In genomic region chr22:40388231-40388630, GRCh38 we compare ENCODE assay signal across 21 cellular contexts. TPM values are rescaled to one million over a fixed set of nuclear protein-coding genes. Genes with fewer than 3 reads are reported as not detected.
A peak's percentile ranks its signal among the peaks of the same experiment; 100 is the strongest.
DNase-seq lines count a peak whose midpoint lies in the region; ATAC-seq and TF ChIP-seq lines count a peak whose summit lies in the region.
"Had no signal": no experiment of that assay in that cellular context is flagged by ENCODE, and none has a peak within 500 bp of the region (broad histone marks: within the 10 kb centered on the region; RNA-seq: fewer than 3 reads in every experiment).

No MANE protein-coding gene starts in this region.

- peaks cover 0 to 4% of the 10 kb centered on the region in 2 donors for H3K36me3 Mint-ChIP-seq in activated T-cell treated with anti-CD3 and anti-CD28 coated beads, Interleukin-2, amount 50 U/mL, for 72 hours (ENCODE audit: insufficient read depth in 2 of 2)
- peaks cover 14% of the 10 kb centered on the region for H3K36me3 Mint-ChIP-seq in activated T-cell treated with anti-CD3 and anti-CD28 coated beads, Interleukin-2, amount 50 U/mL, for 4 hours (ENCODE audit: insufficient read depth)
- peaks cover 27% of the 10 kb centered on the region for H3K36me3 Mint-ChIP-seq in activated B cell treated with CpG ODN at 0.5 μM for 24 hours (ENCODE audit: low read depth)
- peaks cover 11 to 18% of the 10 kb centered on the region in 2 donors for H3K36me3 Mint-ChIP-seq in naive B cell

- in situ Hi-C loops in transverse colon (cut with MboI; ENCODE audit: low pct_ligation_motif_present in 1 of 4, low pct_unique_long_range_greater_than_20kb in 1 of 4, low sequenced_read_pairs in 3 of 4), result no loop called here

- no peaks in the 10 kb centered on the region for H3K27me3 Mint-ChIP-seq in activated T-cell treated with anti-CD3 and anti-CD28 coated beads, Interleukin-2, amount 50 U/mL, for 72 hours (ENCODE audit: low read depth)
- no peaks in the 10 kb centered on the region for H3K27me3 Mint-ChIP-seq in activated T-cell treated with anti-CD3 and anti-CD28 coated beads, Interleukin-2, amount 50 U/mL, for 4 hours (ENCODE audit: low read depth)
- H3K27me3 Mint-ChIP-seq in activated B cell treated with CpG ODN at 0.5 μM for 24 hours (no peaks in the 10 kb centered on the region), naive B cell (no peaks in the 10 kb centered on the region)

- TF ChIP-seq CTCF in activated B cell treated with CpG ODN at 0.5 μM for 24 hours (IDR thresholded peaks at IDR 0.05) (no peak), transverse colon (IDR thresholded peaks at IDR 0.05) (no peak), GM20000 (IDR thresholded peaks at IDR 0.05; ENCODE audit: extremely low read depth, missing control alignments) (no peak)

- no peak for TF ChIP-seq EP300 in transverse colon (IDR thresholded peaks at IDR 0.05; ENCODE audit: low read depth)

- no peaks in the 10 kb centered on the region for H3K9me3 Mint-ChIP-seq in activated T-cell treated with anti-CD3 and anti-CD28 coated beads, Interleukin-2, amount 50 U/mL, for 72 hours
- no peaks in the 10 kb centered on the region for H3K9me3 Mint-ChIP-seq in activated T-cell treated with anti-CD3 and anti-CD28 coated beads, Interleukin-2, amount 50 U/mL, for 4 hours
- H3K9me3 Mint-ChIP-seq in activated B cell treated with CpG ODN at 0.5 μM for 24 hours, result no peaks in the 10 kb centered on the region
- H3K9me3 Mint-ChIP-seq in naive B cell, result no peaks in the 10 kb centered on the region
- H3K9me3 Mint-ChIP-seq: CD14-positive monocyte had no signal

- no peaks in the 10 kb centered on the region for H3K36me3 ChIP-seq in transverse colon
- H3K36me3 ChIP-seq in MG63, result no peaks in the 10 kb centered on the region
- H3K36me3 ChIP-seq: esophagus muscularis mucosa had no signal

- no peak for DNase-seq in activated T-cell treated with anti-CD3 and anti-CD28 coated beads, Interleukin-2, amount 50 U/mL, for 72 hours
- DNase-seq in activated T-cell treated with anti-CD3 and anti-CD28 coated beads, Interleukin-2, amount 50 U/mL, for 4 hours, result no peak
- DNase-seq in activated B cell treated with CpG ODN at 0.5 μM for 24 hours, result no peak
- DNase-seq in naive B cell, result no peak
- no peak for DNase-seq in transverse colon
- DNase-seq in MG63, result no peak
- no peak for DNase-seq in posterior vena cava (ENCODE audit: low spot score)
- DNase-seq in GM20000 (ENCODE audit: low spot score), result no peak
- DNase-seq: activated CD4-positive, alpha-beta T cell treated with anti-CD3 and anti-CD28 coated beads for 48 hours; activated CD8-positive, alpha-beta memory T cell treated with anti-CD3 and anti-CD28 coated beads, Interleukin-2, amount 50 U/mL, for 48 hours; effector CD4-positive, alpha-beta T cell; GOT3; KBM-7; mesendoderm; NCI-H1930; NCI-H226; NCI-H774; retina; stimulated activated CD4-positive, alpha-beta T cell treated with anti-CD3 and anti-CD28 coated beads, Interleukin-4, amount 100 ng/mL, for 4 hours had no signal

- peak overlapping the region; percentile 13 for H3K27ac Mint-ChIP-seq in activated T-cell treated with anti-CD3 and anti-CD28 coated beads, Interleukin-2, amount 50 U/mL, for 72 hours
- H3K27ac Mint-ChIP-seq in activated B cell treated with CpG ODN at 0.5 μM for 24 hours (peak overlapping the region; percentile 5), naive B cell (peak overlapping the region in 5 of 6 donors; percentile 20 to 84 (median 75))

- WGBS in transverse colon (ENCODE audit: low coverage in 1 of 2), 2 donors, result 40 to 46% methylated on average over 4 of the region's 4 CpGs

- H3K4me1 Mint-ChIP-seq in activated T-cell treated with anti-CD3 and anti-CD28 coated beads, Interleukin-2, amount 50 U/mL, for 72 hours (ENCODE audit: low read depth), result peaks cover 62% of the 10 kb centered on the region
- H3K4me1 Mint-ChIP-seq in activated T-cell treated with anti-CD3 and anti-CD28 coated beads, Interleukin-2, amount 50 U/mL, for 4 hours (ENCODE audit: low read depth), result peaks cover 64% of the 10 kb centered on the region
- peaks cover 75% of the 10 kb centered on the region for H3K4me1 Mint-ChIP-seq in activated B cell treated with CpG ODN at 0.5 μM for 24 hours
- H3K4me1 Mint-ChIP-seq in naive B cell, result peaks cover 60 to 86% (median 75%) of the 10 kb centered on the region in 3 donors

- POLR2A ChIA-PET in activated B cell treated with CpG ODN at 0.5 μM for 24 hours (lab: Charles Lee), result interaction anchor here (0.5 to 1.8 kb wide), 4 partner anchors 9 to 989 kb away, joined by 3 to 9 read pairs (median 4); partner anchors contain the start of gene TAB1

- H3K4me1 ChIP-seq in transverse colon, result peaks cover 6 to 55% (median 15%) of the 10 kb centered on the region in 4 donors

- H3K9me3 ChIP-seq in transverse colon (no peaks in the 10 kb centered on the region), MG63 (no peaks in the 10 kb centered on the region)
- H3K9me3 ChIP-seq: esophagus muscularis mucosa had no signal

- H3K4me3 ChIP-seq in transverse colon (no peak overlapping the region), MG63 (no peak overlapping the region)
- H3K4me3 ChIP-seq: esophagus muscularis mucosa had no signal

- no peaks in the 10 kb centered on the region for H3K27me3 ChIP-seq in transverse colon
- no peaks in the 10 kb centered on the region for H3K27me3 ChIP-seq in MG63
- H3K27me3 ChIP-seq: esophagus muscularis mucosa had no signal

- peak overlapping the region; percentile 62 to 82 (median 77) for H3K27ac ChIP-seq in transverse colon
- H3K27ac ChIP-seq: esophagus muscularis mucosa had no signal

- no peak for ATAC-seq in activated T-cell treated with anti-CD3 and anti-CD28 coated beads, Interleukin-2, amount 50 U/mL, for 72 hours (replicated peaks in 1 of 2)
- ATAC-seq in activated T-cell treated with anti-CD3 and anti-CD28 coated beads, Interleukin-2, amount 50 U/mL, for 4 hours, result no peak
- ATAC-seq in activated B cell treated with CpG ODN at 0.5 μM for 24 hours (ENCODE audit: low read depth) (no peak), naive B cell (ENCODE audit: low read depth in 2 of 2) (no peak)

- intact Hi-C loops in activated B cell treated with CpG ODN at 0.5 μM for 24 hours (cut with micrococcal nuclease), result no loop called here
- intact Hi-C loops in transverse colon (cut with DNase I; ENCODE audit: low total_unique reads), result no loop called here
- intact Hi-C loops in posterior vena cava (cut with DNase I), result no loop called here

- CTCF ChIA-PET in activated B cell treated with CpG ODN at 0.5 μM for 24 hours (lab: Charles Lee), result interaction anchor here (1.4 kb wide), 1 partner anchor 48 kb away, joined by 3 read pairs; no protein-coding TSS in a partner anchor

- no peak overlapping the region for H3K4me3 Mint-ChIP-seq in activated T-cell treated with anti-CD3 and anti-CD28 coated beads, Interleukin-2, amount 50 U/mL, for 72 hours
- H3K4me3 Mint-ChIP-seq in activated T-cell treated with anti-CD3 and anti-CD28 coated beads, Interleukin-2, amount 50 U/mL, for 4 hours, result no peak overlapping the region
- no peak overlapping the region for H3K4me3 Mint-ChIP-seq in activated B cell treated with CpG ODN at 0.5 μM for 24 hours
- peak overlapping the region in 6 of 8 donors; percentile 35 to 64 (median 50) for H3K4me3 Mint-ChIP-seq in naive B cell
- H3K4me3 Mint-ChIP-seq: CD14-positive monocyte had no signal

- TF ChIP-seq POLR2A in transverse colon (IDR thresholded peaks at IDR 0.05), result no peak

RNA-seq across cellular contexts. Expression of gene SGSM3, which starts 17.8 kb away (rescaled TPM):
- total RNA-seq in activated T-cell treated with anti-CD3 and anti-CD28 coated beads, Interleukin-2, amount 50 U/mL, for 72 hours, result 10 to 100 TPM; 47.1 to 55.8 TPM
- 10 to 100 TPM; 27.4 to 32.4 (median 32.2) TPM for total RNA-seq in activated T-cell treated with anti-CD3 and anti-CD28 coated beads, Interleukin-2, amount 50 U/mL, for 4 hours
- total RNA-seq in activated B cell treated with CpG ODN at 0.5 μM for 24 hours (111 and 123 TPM in 2 replicates), transverse colon (100 to 1,000 TPM in 2 of 4 donors, 10 to 100 TPM in 2; 84.5 to 274 (median 172) TPM), posterior vena cava (10 to 100 TPM; 33.2 to 40.3 TPM)
- 10 to 100 TPM; 62.8 to 91.0 (median 75.8) TPM for polyA plus RNA-seq in naive B cell (ENCODE audit: low read depth in 6 of 6)
- total RNA-seq in MG63 (2014; rRNA removed; shearing (Covaris generic); ENCODE audit: low replicate concordance), result 34.6 and 47.6 TPM in 2 replicates

RNA-seq across cellular contexts. Expression of gene ADSL, which starts 41.9 kb away (rescaled TPM):
- 100 to 1,000 TPM in 1 of 2 donors, 10 to 100 TPM in 1; 98.7 to 102 TPM for total RNA-seq in activated T-cell treated with anti-CD3 and anti-CD28 coated beads, Interleukin-2, amount 50 U/mL, for 72 hours
- 100 to 1,000 TPM; 183 to 218 (median 204) TPM for total RNA-seq in activated T-cell treated with anti-CD3 and anti-CD28 coated beads, Interleukin-2, amount 50 U/mL, for 4 hours
- total RNA-seq in activated B cell treated with CpG ODN at 0.5 μM for 24 hours (102 and 109 TPM in 2 replicates), transverse colon (10 to 100 TPM; 13.5 to 70.7 (median 41.8) TPM), posterior vena cava (10 to 100 TPM; 35.5 to 47.1 TPM)
- polyA plus RNA-seq in naive B cell (ENCODE audit: low read depth in 6 of 6), result 10 to 100 TPM; 44.4 to 73.3 (median 55.6) TPM
- 220 and 262 TPM in 2 replicates for total RNA-seq in MG63 (2014; rRNA removed; shearing (Covaris generic); ENCODE audit: low replicate concordance)

Comparison
In these comparisons a context has a peak if more than half of its experiments do, and no peak if none do; other contexts are left out.
1. H3K27ac Mint-ChIP-seq: peak in every context shown above with its lines; median percentile 75 in naive B cell; 13 in activated T-cell treated with anti-CD3 and anti-CD28 coated beads, Interleukin-2, amount 50 U/mL, for 72 hours; 5 in activated B cell treated with CpG ODN at 0.5 μM for 24 hours.
2. H3K4me3 Mint-ChIP-seq: peak in naive B cell (6 of 8); none in activated T-cell treated with anti-CD3 and anti-CD28 coated beads, Interleukin-2, amount 50 U/mL, for 72 hours (0 of 2), activated T-cell treated with anti-CD3 and anti-CD28 coated beads, Interleukin-2, amount 50 U/mL, for 4 hours (single experiment) and activated B cell treated with CpG ODN at 0.5 μM for 24 hours (single experiment).